1 cellular context compared by ENCODE assay signal in the genomic region with DNA sequence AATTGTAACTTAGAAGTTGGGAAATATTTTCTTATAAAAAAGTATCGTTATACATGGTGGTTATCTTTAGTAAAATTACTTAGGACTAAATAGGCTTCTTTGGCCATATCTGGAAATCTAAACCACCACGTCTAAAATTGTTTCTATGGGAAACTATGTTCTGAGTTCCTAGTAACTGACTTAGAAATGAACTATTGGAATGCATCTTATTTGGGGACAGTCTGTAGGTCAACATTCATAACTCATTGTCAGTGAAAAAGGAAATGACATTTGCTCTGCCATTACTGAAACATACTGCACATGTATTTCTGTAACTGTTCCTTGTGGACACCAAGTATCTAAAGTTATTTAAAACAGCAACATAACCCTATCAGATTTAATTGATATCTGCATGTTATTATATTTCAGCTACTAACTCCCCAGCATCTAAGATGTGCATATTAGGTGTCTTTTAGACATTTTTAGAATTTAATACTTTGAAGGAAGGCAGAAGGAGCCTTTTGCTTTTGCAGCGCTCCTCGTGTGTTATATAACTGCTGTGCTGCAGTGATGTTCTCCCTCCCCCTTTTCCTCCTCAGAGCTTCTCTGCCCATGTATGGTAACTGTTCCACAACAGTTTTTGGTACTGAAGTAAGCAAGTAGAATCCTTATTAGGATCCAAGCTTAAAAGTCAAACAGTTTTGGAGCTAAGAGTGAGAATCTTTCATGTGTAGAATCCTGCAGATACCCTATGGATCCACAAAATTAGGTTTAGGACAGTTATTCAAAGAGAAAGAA.
TF ChIP-seq lines count a peak whose summit lies in the region.

No MANE protein-coding gene starts in this region.

TF ChIP-seq in K562, 482 proteins besides CTCF, POLR2A, EP300 and RAD21 (continued from another document):
- TF ChIP-seq, protein P1, sequence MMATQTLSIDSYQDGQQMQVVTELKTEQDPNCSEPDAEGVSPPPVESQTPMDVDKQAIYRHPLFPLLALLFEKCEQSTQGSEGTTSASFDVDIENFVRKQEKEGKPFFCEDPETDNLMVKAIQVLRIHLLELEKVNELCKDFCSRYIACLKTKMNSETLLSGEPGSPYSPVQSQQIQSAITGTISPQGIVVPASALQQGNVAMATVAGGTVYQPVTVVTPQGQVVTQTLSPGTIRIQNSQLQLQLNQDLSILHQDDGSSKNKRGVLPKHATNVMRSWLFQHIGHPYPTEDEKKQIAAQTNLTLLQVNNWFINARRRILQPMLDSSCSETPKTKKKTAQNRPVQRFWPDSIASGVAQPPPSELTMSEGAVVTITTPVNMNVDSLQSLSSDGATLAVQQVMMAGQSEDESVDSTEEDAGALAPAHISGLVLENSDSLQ (IDR thresholded peaks at IDR 0.05): 0 out of 2 replicates have a peak, but pooled peaks have one; percentile 13
- TF ChIP-seq SRF (CRISPR knock-in tag; IDR thresholded peaks at IDR 0.05): peak in 1 of 2 experiments; percentile 59; a peak in 1 of 4 replicates
- no peak for TF ChIP-seq CHD2 (IDR thresholded peaks at IDR 0.05; ENCODE audit: low read depth, low read length)
- TF ChIP-seq ZNF77 (CRISPR knock-in tag; IDR thresholded peaks at IDR 0.05): no peak
- TF ChIP-seq EWSR1 (IDR thresholded peaks at IDR 0.05; ENCODE audit: borderline replicate concordance, low read depth, partially characterized antibody): no peak
- TF ChIP-seq SLC30A9 (CRISPR knock-in tag; IDR thresholded peaks at IDR 0.05): no peak
- TF ChIP-seq, protein P2, sequence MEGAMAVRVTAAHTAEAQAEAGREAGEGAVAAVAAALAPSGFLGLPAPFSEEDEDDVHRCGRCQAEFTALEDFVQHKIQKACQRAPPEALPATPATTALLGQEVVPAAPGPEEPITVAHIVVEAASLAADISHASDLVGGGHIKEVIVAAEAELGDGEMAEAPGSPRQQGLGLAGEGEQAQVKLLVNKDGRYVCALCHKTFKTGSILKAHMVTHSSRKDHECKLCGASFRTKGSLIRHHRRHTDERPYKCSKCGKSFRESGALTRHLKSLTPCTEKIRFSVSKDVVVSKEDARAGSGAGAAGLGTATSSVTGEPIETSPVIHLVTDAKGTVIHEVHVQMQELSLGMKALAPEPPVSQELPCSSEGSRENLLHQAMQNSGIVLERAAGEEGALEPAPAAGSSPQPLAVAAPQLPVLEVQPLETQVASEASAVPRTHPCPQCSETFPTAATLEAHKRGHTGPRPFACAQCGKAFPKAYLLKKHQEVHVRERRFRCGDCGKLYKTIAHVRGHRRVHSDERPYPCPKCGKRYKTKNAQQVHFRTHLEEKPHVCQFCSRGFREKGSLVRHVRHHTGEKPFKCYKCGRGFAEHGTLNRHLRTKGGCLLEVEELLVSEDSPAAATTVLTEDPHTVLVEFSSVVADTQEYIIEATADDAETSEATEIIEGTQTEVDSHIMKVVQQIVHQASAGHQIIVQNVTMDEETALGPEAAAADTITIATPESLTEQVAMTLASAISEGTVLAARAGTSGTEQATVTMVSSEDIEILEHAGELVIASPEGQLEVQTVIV (CRISPR knock-in tag; IDR thresholded peaks at IDR 0.05; ENCODE audit: borderline replicate concordance): no peak
- no peak for TF ChIP-seq TEAD4 (IDR thresholded peaks at IDR 0.05; ENCODE audit: low read length)
- no peak for TF ChIP-seq TEAD4 (CRISPR knock-in tag; IDR thresholded peaks at IDR 0.05; ENCODE audit: borderline replicate concordance)
- TF ChIP-seq, protein P3, sequence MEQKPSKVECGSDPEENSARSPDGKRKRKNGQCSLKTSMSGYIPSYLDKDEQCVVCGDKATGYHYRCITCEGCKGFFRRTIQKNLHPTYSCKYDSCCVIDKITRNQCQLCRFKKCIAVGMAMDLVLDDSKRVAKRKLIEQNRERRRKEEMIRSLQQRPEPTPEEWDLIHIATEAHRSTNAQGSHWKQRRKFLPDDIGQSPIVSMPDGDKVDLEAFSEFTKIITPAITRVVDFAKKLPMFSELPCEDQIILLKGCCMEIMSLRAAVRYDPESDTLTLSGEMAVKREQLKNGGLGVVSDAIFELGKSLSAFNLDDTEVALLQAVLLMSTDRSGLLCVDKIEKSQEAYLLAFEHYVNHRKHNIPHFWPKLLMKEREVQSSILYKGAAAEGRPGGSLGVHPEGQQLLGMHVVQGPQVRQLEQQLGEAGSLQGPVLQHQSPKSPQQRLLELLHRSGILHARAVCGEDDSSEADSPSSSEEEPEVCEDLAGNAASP (IDR thresholded peaks at IDR 0.05): no peak
- no peak for TF ChIP-seq BACH1 (tag; IDR thresholded peaks at IDR 0.05)
- no peak for TF ChIP-seq MAFK (IDR thresholded peaks at IDR 0.05; ENCODE audit: low read length)
